25 cellular contexts compared by ENCODE assay signal in genomic region chr15:65328506-65329297, GRCh38. TPM values are rescaled to one million over a fixed set of nuclear protein-coding genes. Genes with fewer than 3 reads are reported as not detected.
"Had no signal": no experiment of that assay in that cellular context is flagged by ENCODE, and none has a peak within 500 bp of the region (broad histone marks: within the 10 kb centered on the region; RNA-seq: fewer than 3 reads in every experiment).

No MANE protein-coding gene starts in this region.

- H3K27ac ChIP-seq: dorsolateral prefrontal cortex, foreskin keratinocyte, skin epidermis, thoracic aorta, upper lobe of right lung had no signal

- ATAC-seq: activated CD8-positive, alpha-beta T cell treated with anti-CD3 and anti-CD28 coated beads for 36 hours; activated T-helper 17 cell treated with anti-CD3 and anti-CD28 coated beads, Interleukin-2, amount 50 U/mL, for 72 hours; foreskin keratinocyte; left lobe of liver; upper lobe of right lung had no signal

- H3K4me1 ChIP-seq: foreskin keratinocyte, upper lobe of right lung had no signal

- H3K36me3 ChIP-seq: thoracic aorta, upper lobe of right lung had no signal

- DNase-seq: activated CD4-positive, alpha-beta T cell treated with anti-CD3 and anti-CD28 coated beads, Interleukin-2, amount 10 ng/mL, durations not matched to agents 24 days and 14 days; activated CD8-positive, alpha-beta T cell treated with anti-CD3 and anti-CD28 coated beads for 36 hours; activated naive CD4-positive, alpha-beta T cell; activated naive CD8-positive, alpha-beta T cell treated with anti-CD3 and anti-CD28 coated beads for 36 hours; activated T-cell treated with anti-CD3 and anti-CD28 coated beads, Interleukin-2, amount 50 U/mL, for 1 hour; amniotic stem cell; foreskin keratinocyte; hippocampal formation; midbrain; stimulated activated CD4-positive, alpha-beta T cell treated with anti-CD3 and anti-CD28 coated beads, Interleukin-15, amount 100 ng/mL, for 24 hours; stimulated activated CD4-positive, alpha-beta T cell treated with anti-CD3 and anti-CD28 coated beads, Interleukin-2, amount 100 ng/mL, for 48 hours; T1000; upper lobe of right lung had no signal

- H3K9me3 ChIP-seq: thoracic aorta, upper lobe of right lung had no signal

- H3K4me3 ChIP-seq: dorsolateral prefrontal cortex, skin epidermis, thoracic aorta, upper lobe of right lung had no signal

- H3K27me3 ChIP-seq: dorsolateral prefrontal cortex, upper lobe of right lung had no signal

RNA-seq across cellular contexts. Expression of gene RNU5B-1, which starts 24.2 kb away (rescaled TPM):
- total RNA-seq: activated CD4-positive, alpha-beta T cell treated with anti-CD3 and anti-CD28 coated beads, Interleukin-2, amount 10 ng/mL, durations not matched to agents 24 days and 14 days; activated CD8-positive, alpha-beta T cell treated with anti-CD3 and anti-CD28 coated beads for 36 hours; epithelial cell of proximal tubule; fibroblast of lung; foreskin keratinocyte; left lobe of liver; lung microvascular endothelial cell; omental fat pad; pulmonary artery endothelial cell; T-helper 1 cell treated with Interleukin-12 subunit alpha and Interleukin-12 subunit beta and Interleukin-4 antibody, amounts not matched to agents 30 ng/mL and 1 ng/mL, for 36 hours; thoracic aorta had no signal

RNA-seq across cellular contexts. Expression of gene RNU5A-1, which starts 32.9 kb away (rescaled TPM):
- total RNA-seq: activated CD4-positive, alpha-beta T cell treated with anti-CD3 and anti-CD28 coated beads, Interleukin-2, amount 10 ng/mL, durations not matched to agents 24 days and 14 days; activated CD8-positive, alpha-beta T cell treated with anti-CD3 and anti-CD28 coated beads for 36 hours; activated naive CD8-positive, alpha-beta T cell treated with anti-CD3 and anti-CD28 coated beads for 36 hours; activated T-helper 17 cell treated with anti-CD3 and anti-CD28 coated beads, Interleukin-2, amount 50 U/mL, for 72 hours; cardiac septum; epithelial cell of proximal tubule; fibroblast of lung; foreskin keratinocyte; left lobe of liver; lung microvascular endothelial cell; omental fat pad; pulmonary artery endothelial cell; T-helper 1 cell treated with Interleukin-12 subunit alpha and Interleukin-12 subunit beta and Interleukin-4 antibody, amounts not matched to agents 30 ng/mL and 1 ng/mL, for 36 hours; thoracic aorta; upper lobe of right lung had no signal

RNA-seq across cellular contexts. Expression of gene IGDCC3, which starts 49.1 kb away (rescaled TPM):
- total RNA-seq: activated CD4-positive, alpha-beta T cell treated with anti-CD3 and anti-CD28 coated beads, Interleukin-2, amount 10 ng/mL, durations not matched to agents 24 days and 14 days; activated CD8-positive, alpha-beta T cell treated with anti-CD3 and anti-CD28 coated beads for 36 hours; activated naive CD8-positive, alpha-beta T cell treated with anti-CD3 and anti-CD28 coated beads for 36 hours; activated T-helper 17 cell treated with anti-CD3 and anti-CD28 coated beads, Interleukin-2, amount 50 U/mL, for 72 hours; cardiac septum; epithelial cell of proximal tubule; fibroblast of lung; foreskin keratinocyte; lung microvascular endothelial cell; omental fat pad; pulmonary artery endothelial cell; T-helper 1 cell treated with Interleukin-12 subunit alpha and Interleukin-12 subunit beta and Interleukin-4 antibody, amounts not matched to agents 30 ng/mL and 1 ng/mL, for 36 hours; thoracic aorta; upper lobe of right lung had no signal
